ENCODE assay signal across 28 cellular contexts in the genomic region with DNA sequence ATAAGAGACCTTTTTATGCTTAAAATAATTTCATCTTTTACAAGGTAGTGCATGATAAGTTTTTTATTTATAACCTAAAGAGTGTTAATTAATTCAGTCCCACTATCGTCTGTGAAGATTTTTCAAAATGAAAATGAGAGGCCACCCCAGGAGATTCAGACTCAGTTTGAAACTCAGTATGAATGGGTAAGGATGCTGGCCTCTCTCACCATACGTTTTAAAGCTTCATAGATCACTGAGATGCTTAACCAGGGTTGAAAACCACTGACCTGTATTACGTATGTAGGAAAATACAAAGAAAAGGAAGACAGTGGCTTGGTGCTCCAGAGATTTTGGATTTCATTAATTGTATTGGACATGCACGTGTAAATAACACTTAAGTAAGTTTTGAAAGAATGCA.
"Had no signal": no experiment of that assay in that cellular context is flagged by ENCODE, and none has a peak within 500 bp of the region (broad histone marks: within the 10 kb centered on the region; RNA-seq: fewer than 3 reads in every experiment).

No MANE protein-coding gene starts in this region.

- H3K27ac ChIP-seq: coronary artery, esophagus squamous epithelium, neural progenitor cell, parathyroid adenoma, right atrium auricular region, thyroid gland, vagina had no signal

- H3K4me3 ChIP-seq: coronary artery, esophagus squamous epithelium, lung, mucosa of descending colon, neural progenitor cell, right atrium auricular region, smooth muscle cell, thyroid gland, vagina had no signal

- H3K4me3 Mint-ChIP-seq: memory B cell; naive B cell; nephron; neural progenitor cell; stimulated activated naive CD8-positive, alpha-beta T cell treated with anti-CD3 and anti-CD28 coated beads, Interleukin-15, amount 100 ng/mL, for 72 hours had no signal

- H3K27me3 Mint-ChIP-seq: memory B cell; naive B cell; progenitor cell of endocrine pancreas; stimulated activated naive CD8-positive, alpha-beta T cell treated with anti-CD3 and anti-CD28 coated beads, Interleukin-15, amount 100 ng/mL, for 72 hours had no signal

- H3K27me3 ChIP-seq: esophagus squamous epithelium, neural progenitor cell, right atrium auricular region, thyroid gland, vagina had no signal

- H3K4me1 Mint-ChIP-seq: memory B cell; naive B cell; nephron; stimulated activated naive CD8-positive, alpha-beta T cell treated with anti-CD3 and anti-CD28 coated beads, Interleukin-15, amount 100 ng/mL, for 72 hours had no signal

- ATAC-seq: left lobe of liver; mucosa of descending colon; sciatic nerve; stimulated activated naive CD8-positive, alpha-beta T cell treated with anti-CD3 and anti-CD28 coated beads, Interleukin-15, amount 100 ng/mL, for 72 hours had no signal

- H3K36me3 ChIP-seq: esophagus squamous epithelium, neural progenitor cell, right atrium auricular region, thyroid gland, vagina had no signal

- H3K27ac Mint-ChIP-seq: memory B cell; naive B cell; nephron; progenitor cell of endocrine pancreas; stimulated activated naive CD8-positive, alpha-beta T cell treated with anti-CD3 and anti-CD28 coated beads, Interleukin-15, amount 100 ng/mL, for 72 hours had no signal

- H3K4me1 ChIP-seq: esophagus squamous epithelium, neural progenitor cell, parathyroid adenoma, right atrium auricular region, thyroid gland, vagina had no signal

- H3K9me3 ChIP-seq: thyroid gland had no signal

- DNase-seq: dermis blood vessel endothelial cell; effector memory CD4-positive, alpha-beta T cell; esophagus squamous epithelium; foreskin melanocyte; head of caudate nucleus; kidney; mucosa of descending colon; naive B cell; stimulated activated CD4-positive, alpha-beta T cell treated with anti-CD3 and anti-CD28 coated beads, Interleukin-12 subunit alpha, Interleukin-12 subunit beta, amount 100 ng/mL, for 4 hours; stimulated activated CD4-positive, alpha-beta T cell treated with anti-CD3 and anti-CD28 coated beads, Interleukin-1b, Interleukin-23, amount 100 ng/mL, for 48 hours; stimulated activated CD4-positive, alpha-beta T cell treated with anti-CD3 and anti-CD28 coated beads, Interleukin-4, amount 100 ng/mL, for 1 hour; stimulated activated CD8-positive, alpha-beta memory T cell treated with anti-CD3 and anti-CD28 coated beads, Interleukin-4, amount 100 ng/mL, for 48 hours; stimulated activated naive CD4-positive, alpha-beta T cell; stimulated activated naive CD8-positive, alpha-beta T cell treated with anti-CD3 and anti-CD28 coated beads, Interleukin-15, amount 100 ng/mL, for 72 hours; thyroid gland; trophoblast cell had no signal

- H3K36me3 Mint-ChIP-seq: neural progenitor cell had no signal
